Comparison of ENCODE assay signal across 8 cellular contexts in the genomic region with DNA sequence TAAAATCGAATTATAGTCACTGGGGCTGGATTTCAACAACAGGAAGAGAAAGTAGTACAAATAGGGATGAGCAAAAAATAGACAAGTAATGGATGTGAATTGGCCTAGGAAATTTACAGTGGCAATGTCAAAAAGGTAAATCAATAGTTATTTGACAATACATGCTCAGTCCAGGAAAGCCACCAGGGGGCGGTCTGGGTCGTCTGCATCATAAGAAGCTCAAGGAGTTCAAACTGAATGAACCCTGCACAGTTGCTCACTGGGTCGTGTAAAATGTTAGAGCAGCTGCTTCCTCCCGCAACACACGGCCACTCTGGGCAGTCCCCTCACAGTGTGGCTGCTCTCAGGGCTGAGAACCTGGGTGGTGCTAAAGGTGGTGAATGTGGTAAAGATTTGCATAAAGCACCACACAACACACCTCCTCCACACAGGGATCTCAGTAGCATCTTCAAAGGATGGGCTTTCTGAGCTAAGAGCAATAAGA.
A peak's percentile ranks its signal among the peaks of the same experiment; 100 is the strongest.
DNase-seq lines count a peak whose midpoint lies in the region; ATAC-seq and TF ChIP-seq lines count a peak whose summit lies in the region.

No MANE protein-coding gene starts in this region.

- no peak overlapping the region for H3K4me3 Mint-ChIP-seq in type B pancreatic cell

- DNase-seq in COLO829 (ENCODE audit: low spot score) (peak; percentile 80), NOMO-1 treated with DMSO at 0.1 percent for 48 hours (lab: John Stamatoyannopoulos, UW; ENCODE audit: unreplicated experiment) (peak; percentile 40), fibroblast of gingiva (ENCODE audit: low read depth) (peak; percentile 31), non-pigmented ciliary epithelial cell (ENCODE audit: low read depth) (peak; percentile 19), type B pancreatic cell (ENCODE audit: extremely low spot score, unreplicated experiment) (no peak)
- peak; percentile 62 for DNase-seq in activated CD8-positive, alpha-beta memory T cell treated with anti-CD3 and anti-CD28 coated beads, Interleukin-2, amount 50 U/mL, for 4 hours

- H3K27ac Mint-ChIP-seq in type B pancreatic cell, result no peak overlapping the region

- peak; percentile 91 for TF ChIP-seq CTCF in type B pancreatic cell (conservative IDR thresholded peaks at IDR 0.05)

- H3K36me3 Mint-ChIP-seq in type B pancreatic cell, result no peaks in the 10 kb centered on the region

- H3K4me1 Mint-ChIP-seq in type B pancreatic cell (ENCODE audit: unreplicated experiment), result no peaks in the 10 kb centered on the region

- peaks cover 83% of the 10 kb centered on the region for H3K27me3 Mint-ChIP-seq in type B pancreatic cell

- ATAC-seq in GM19351 (IDR thresholded peaks at IDR 0.05; ENCODE audit: unreplicated experiment), result peak; percentile 98
- peak; percentile 56 for ATAC-seq in HG03439 (IDR thresholded peaks at IDR 0.05; ENCODE audit: unreplicated experiment)

- no peaks in the 10 kb centered on the region for H3K9me3 Mint-ChIP-seq in type B pancreatic cell
